In the genomic region with DNA sequence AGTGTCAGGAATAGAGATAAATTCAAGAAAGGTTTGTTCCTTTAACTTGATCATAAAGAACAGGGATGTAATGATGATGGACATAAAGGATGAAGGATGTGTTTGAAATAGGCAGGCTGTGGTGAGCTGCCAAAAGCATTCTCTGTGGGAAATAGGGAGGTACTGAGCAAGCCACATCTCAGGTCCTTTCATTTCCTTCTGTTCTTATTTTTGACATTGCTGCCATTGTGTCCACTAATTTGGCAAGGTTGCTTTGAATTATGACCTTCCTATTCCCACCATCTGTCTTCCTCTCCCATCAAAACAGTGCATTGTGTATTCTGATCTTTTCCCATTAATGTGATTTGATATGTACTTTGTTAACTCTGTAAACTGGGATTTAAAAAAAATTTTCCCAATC, we compare ENCODE assay signal across 25 cellular contexts. TPM values are rescaled to one million over a fixed set of nuclear protein-coding genes. Genes with fewer than 3 reads are reported as not detected.
A peak's percentile ranks its signal among the peaks of the same experiment; 100 is the strongest.
DNase-seq lines count a peak whose midpoint lies in the region; ATAC-seq and TF ChIP-seq lines count a peak whose summit lies in the region.
"Had no signal": no experiment of that assay in that cellular context is flagged by ENCODE, and none has a peak within 500 bp of the region (broad histone marks: within the 10 kb centered on the region; RNA-seq: fewer than 3 reads in every experiment).

No MANE protein-coding gene starts in this region.

- POLR2A ChIA-PET in OCI-LY7 (lab: Charles Lee): interaction anchor here (1.0 to 1.1 kb wide), 2 partner anchors 11 to 49 kb away, joined by 4 read pairs; no protein-coding TSS in a partner anchor
- POLR2A ChIA-PET in activated CD4-positive, alpha-beta T cell treated with anti-CD3 and anti-CD28 coated beads for 36 hours (lab: Charles Lee): no interaction called here

- no peak overlapping the region for H4K8ac ChIP-seq in trophoblast cell (ENCODE audit: low read depth, low read length)

- H3K9me3 Mint-ChIP-seq in activated CD4-positive, alpha-beta T cell treated with anti-CD3 and anti-CD28 coated beads for 36 hours (ENCODE audit: low read depth): no peaks in the 10 kb centered on the region
- H3K9me3 Mint-ChIP-seq: CD8-positive, alpha-beta T cell; GM23338; H9 had no signal

- H3K27ac ChIP-seq in OCI-LY7 (ENCODE audit: low read depth, low read length, poor library complexity, severe bottlenecking): no peak overlapping the region
- no peak overlapping the region for H3K27ac ChIP-seq in trophoblast cell (ENCODE audit: low read depth, low read length)
- H3K27ac ChIP-seq: 22Rv1, C4-2B, Peyer's patch had no signal

- H3K4me2 ChIP-seq in OCI-LY7 (ENCODE audit: low read length) (no peak overlapping the region), trophoblast cell (ENCODE audit: low read length) (no peak overlapping the region)
- H3K4me2 ChIP-seq: GM23338 had no signal

- H2AK5ac ChIP-seq in trophoblast cell (ENCODE audit: low read length): no peak overlapping the region

- no peaks in the 10 kb centered on the region for H3K9me3 ChIP-seq in OCI-LY7 (ENCODE audit: low read length)
- no peaks in the 10 kb centered on the region for H3K9me3 ChIP-seq in trophoblast cell (ENCODE audit: insufficient read depth, low read depth, low read length)
- no peaks in the 10 kb centered on the region for H3K9me3 ChIP-seq in HAP-1
- H3K9me3 ChIP-seq: Caco-2, Peyer's patch had no signal

- no peak overlapping the region for H2BK5ac ChIP-seq in trophoblast cell (ENCODE audit: low read depth, low read length, poor library complexity)

- H3K36me3 ChIP-seq in OCI-LY7 (ENCODE audit: insufficient read depth, low read length): peaks cover 27% of the 10 kb centered on the region
- no peaks in the 10 kb centered on the region for H3K36me3 ChIP-seq in trophoblast cell (ENCODE audit: control insufficient read depth in 1 of 2, insufficient read depth in 2 of 2, low read length in 2 of 2)
- no peaks in the 10 kb centered on the region for H3K36me3 ChIP-seq in HAP-1 (replicated peaks)
- H3K36me3 ChIP-seq: Peyer's patch had no signal

- intact Hi-C loops in OCI-LY7 (cut with micrococcal nuclease; ENCODE audit: unreplicated experiment): no loop called here
- intact Hi-C loops in activated CD4-positive, alpha-beta T cell treated with anti-CD3 and anti-CD28 coated beads for 36 hours (cut with DNase I, micrococcal nuclease): no loop called here

- H3K79me2 ChIP-seq in OCI-LY7 (ENCODE audit: insufficient read depth, low read depth, low read length): peaks cover 62% of the 10 kb centered on the region
- H3K79me2 ChIP-seq in trophoblast cell (ENCODE audit: control insufficient read depth, insufficient read depth, low read length, poor library complexity): no peaks in the 10 kb centered on the region

- 0 out of 2 replicates have a peak, but pooled peaks cover 3% of the 10 kb centered on the region for H4K20me1 ChIP-seq in OCI-LY7 (ENCODE audit: insufficient read depth, low read length)

- H3K27me3 Mint-ChIP-seq in activated CD4-positive, alpha-beta T cell treated with anti-CD3 and anti-CD28 coated beads for 36 hours: peaks cover 6% of the 10 kb centered on the region
- H3K27me3 Mint-ChIP-seq: B cell had no signal

- H3K23ac ChIP-seq in trophoblast cell (ENCODE audit: low read length): no peak overlapping the region

- no peak overlapping the region for H2BK12ac ChIP-seq in trophoblast cell (ENCODE audit: low read length)

- in situ Hi-C loops in HAP-1 (cut with MboI; ENCODE audit: low sequenced_read_pairs): no loop called here

- DNase-seq in NCI-H2171 treated with DMSO at 0.1 percent for 48 hours (lab: John Stamatoyannopoulos, UW) (peak; percentile 32), NCI-H2171 (lab: John Stamatoyannopoulos, UW) (no peak), OCI-LY7 (ENCODE audit: low spot score) (no peak), dermis blood vessel endothelial cell (peak; percentile 71), trophoblast cell (no peak), HAP-1 (ENCODE audit: low spot score in 2 of 2) (no peak)
- DNase-seq in activated CD4-positive, alpha-beta T cell treated with anti-CD3 and anti-CD28 coated beads for 36 hours: no peak
- DNase-seq: Caco-2; CD8-positive, alpha-beta T cell; GDM1; H9; KBM-7; NCI-H1105 treated with DMSO at 0.1 percent for 48 hours; NCI-H146; NCI-H1930; NCI-H2107; NCI-H510A treated with DMSO at 0.1 percent for 48 hours; Peyer's patch; SHP77 treated with DMSO at 0.1 percent for 48 hours had no signal

- H3K4me3 ChIP-seq in OCI-LY7 (ENCODE audit: low read depth, low read length, poor library complexity, severe bottlenecking) (no peak overlapping the region), trophoblast cell (ENCODE audit: low read depth, low read length) (no peak overlapping the region), HAP-1 (no peak overlapping the region)
- H3K4me3 ChIP-seq: GM12878, GM23338, Peyer's patch had no signal

- BruUV-seq in OCI-LY7 (replicated peaks; lab: Mats Ljungman, UMichigan): TSS peak; percentile 7

- H3K9ac ChIP-seq in trophoblast cell (ENCODE audit: low read length): no peak overlapping the region

- no peaks in the 10 kb centered on the region for H3K4me1 ChIP-seq in OCI-LY7 (ENCODE audit: insufficient read depth, low read length, poor library complexity, severe bottlenecking)
- no peaks in the 10 kb centered on the region for H3K4me1 ChIP-seq in trophoblast cell (ENCODE audit: control insufficient read depth in 1 of 2, insufficient read depth in 2 of 2, low read length in 2 of 2)
- peaks cover 13% of the 10 kb centered on the region for H3K4me1 ChIP-seq in HAP-1
- H3K4me1 ChIP-seq: Caco-2 had no signal

- H2BK120ac ChIP-seq in trophoblast cell (ENCODE audit: insufficient read depth, low read length, poor library complexity): no peak overlapping the region

- no peaks in the 10 kb centered on the region for H3K79me1 ChIP-seq in trophoblast cell (ENCODE audit: low read length)

- no peak overlapping the region for H3K4me3 Mint-ChIP-seq in activated CD4-positive, alpha-beta T cell treated with anti-CD3 and anti-CD28 coated beads for 36 hours
- H3K4me3 Mint-ChIP-seq: B cell; CD8-positive, alpha-beta T cell; GM23338; H9 had no signal

- no peaks in the 10 kb centered on the region for H3K36me3 Mint-ChIP-seq in activated CD4-positive, alpha-beta T cell treated with anti-CD3 and anti-CD28 coated beads for 36 hours (ENCODE audit: low read depth)
- H3K36me3 Mint-ChIP-seq: CD8-positive, alpha-beta T cell had no signal

- H3K9me2 ChIP-seq in OCI-LY7 (ENCODE audit: insufficient read depth, low read length): no peaks in the 10 kb centered on the region

- H3K4me1 Mint-ChIP-seq in activated CD4-positive, alpha-beta T cell treated with anti-CD3 and anti-CD28 coated beads for 36 hours: no peaks in the 10 kb centered on the region

- H3K4ac ChIP-seq in trophoblast cell (ENCODE audit: low read depth, low read length): peak overlapping the region; percentile 14

- no peak overlapping the region for H3K14ac ChIP-seq in trophoblast cell (ENCODE audit: low read length)

- no peak overlapping the region for H4K12ac ChIP-seq in trophoblast cell (ENCODE audit: low read depth, low read length)

- H3K18ac ChIP-seq in trophoblast cell (ENCODE audit: low read length): no peak overlapping the region

- no peak for TF ChIP-seq CTCF in OCI-LY7 (conservative IDR thresholded peaks at IDR 0.05; ENCODE audit: low read length)

- H2AFZ ChIP-seq in OCI-LY7 (ENCODE audit: low read length) (no peak overlapping the region), trophoblast cell (ENCODE audit: insufficient read depth, low read length, poor library complexity) (no peak overlapping the region)
- H2AFZ ChIP-seq: GM23338 had no signal

- H3K27ac Mint-ChIP-seq in activated CD4-positive, alpha-beta T cell treated with anti-CD3 and anti-CD28 coated beads for 36 hours: no peak overlapping the region
- H3K27ac Mint-ChIP-seq: B cell; CD8-positive, alpha-beta T cell; GM23338; H9 had no signal

- CTCF ChIA-PET in OCI-LY7 (lab: Charles Lee; ENCODE audit: unreplicated experiment): no interaction called here
- CTCF ChIA-PET in activated CD4-positive, alpha-beta T cell treated with anti-CD3 and anti-CD28 coated beads for 36 hours (lab: Charles Lee): interaction anchor here (1.5 to 2.0 kb wide), 2 partner anchors 23 to 82 kb away, joined by 4 to 6 read pairs; no protein-coding TSS in a partner anchor

- no peak for ATAC-seq in activated CD4-positive, alpha-beta T cell treated with anti-CD3 and anti-CD28 coated beads for 36 hours
- no peak for ATAC-seq in HG03432 (IDR thresholded peaks at IDR 0.05; ENCODE audit: unreplicated experiment)
- ATAC-seq: CD8-positive, alpha-beta T cell; GM12878; GM23338 had no signal

- no peaks in the 10 kb centered on the region for H3K27me3 ChIP-seq in trophoblast cell (ENCODE audit: insufficient read depth, low read length)
- no peaks in the 10 kb centered on the region for H3K27me3 ChIP-seq in HAP-1 (ENCODE audit: low read depth)
- H3K27me3 ChIP-seq: Peyer's patch had no signal

- no peak overlapping the region for H4K91ac ChIP-seq in trophoblast cell (ENCODE audit: low read depth, low read length)

RNA-seq across cellular contexts. Expression of a gene that starts 9.4 kb away (rescaled TPM):
- total RNA-seq in OCI-LY7 (2014; rRNA removed; shearing (Covaris generic)): 32.5 and 37.1 TPM in 2 replicates
- total RNA-seq in OCI-LY7 (2022): 58.3 and 62.7 TPM in 2 replicates
- 94.6 and 95.5 TPM in 2 replicates for total RNA-seq in dermis blood vessel endothelial cell
- polyA plus RNA-seq in trophoblast cell (2013): 44.0 and 47.0 TPM in 2 replicates
- 1 to 10 TPM; 3.8 to 4.4 TPM for total RNA-seq in activated CD4-positive, alpha-beta T cell treated with anti-CD3 and anti-CD28 coated beads for 36 hours

RNA-seq across cellular contexts. Expression of a gene that starts 46.4 kb away (rescaled TPM):
- total RNA-seq in OCI-LY7 (2014; rRNA removed; shearing (Covaris generic)): 5.3 and 6.3 TPM in 2 replicates
- total RNA-seq in OCI-LY7 (2022) (15.9 and 17.9 TPM in 2 replicates), dermis blood vessel endothelial cell (15.5 and 18.2 TPM in 2 replicates)
- 41.6 and 44.7 TPM in 2 replicates for polyA plus RNA-seq in trophoblast cell (2013)
- total RNA-seq in activated CD4-positive, alpha-beta T cell treated with anti-CD3 and anti-CD28 coated beads for 36 hours: 1 to 10 TPM; 7.2 to 8.3 TPM

RNA-seq across cellular contexts. Expression of a gene that starts 48.1 kb away (rescaled TPM):
- 10.2 and 11.0 TPM in 2 replicates for total RNA-seq in OCI-LY7 (2014; rRNA removed; shearing (Covaris generic))
- total RNA-seq in OCI-LY7 (2022) (27.9 and 31.7 TPM in 2 replicates), dermis blood vessel endothelial cell (19.1 and 22.8 TPM in 2 replicates)
- polyA plus RNA-seq in trophoblast cell (2013): 18.2 and 18.6 TPM in 2 replicates
- 10 to 100 TPM in 1 of 2 experiments, 1 to 10 TPM in 1; 9.0 to 11.1 TPM for total RNA-seq in activated CD4-positive, alpha-beta T cell treated with anti-CD3 and anti-CD28 coated beads for 36 hours

Comparison
In these comparisons a context has a peak if more than half of its experiments do, and no peak if none do; other contexts are left out.
1. DNase-seq: peak in NCI-H2171 treated with DMSO at 0.1 percent for 48 hours (single experiment) and dermis blood vessel endothelial cell (single experiment); none in NCI-H2171 (single experiment), OCI-LY7 (single experiment), trophoblast cell (0 of 2), HAP-1 (0 of 2) and activated CD4-positive, alpha-beta T cell treated with anti-CD3 and anti-CD28 coated beads for 36 hours (single experiment).
2. RNA of a gene that starts 9.4 kb away (total RNA-seq): 94.6 to 95.5 TPM in dermis blood vessel endothelial cell and 32.5 to 62.7 TPM in OCI-LY7; 3.8 to 4.4 TPM in activated CD4-positive, alpha-beta T cell treated with anti-CD3 and anti-CD28 coated beads for 36 hours; every median in the first group is over 4 times any median in the second.